In the genomic region with DNA sequence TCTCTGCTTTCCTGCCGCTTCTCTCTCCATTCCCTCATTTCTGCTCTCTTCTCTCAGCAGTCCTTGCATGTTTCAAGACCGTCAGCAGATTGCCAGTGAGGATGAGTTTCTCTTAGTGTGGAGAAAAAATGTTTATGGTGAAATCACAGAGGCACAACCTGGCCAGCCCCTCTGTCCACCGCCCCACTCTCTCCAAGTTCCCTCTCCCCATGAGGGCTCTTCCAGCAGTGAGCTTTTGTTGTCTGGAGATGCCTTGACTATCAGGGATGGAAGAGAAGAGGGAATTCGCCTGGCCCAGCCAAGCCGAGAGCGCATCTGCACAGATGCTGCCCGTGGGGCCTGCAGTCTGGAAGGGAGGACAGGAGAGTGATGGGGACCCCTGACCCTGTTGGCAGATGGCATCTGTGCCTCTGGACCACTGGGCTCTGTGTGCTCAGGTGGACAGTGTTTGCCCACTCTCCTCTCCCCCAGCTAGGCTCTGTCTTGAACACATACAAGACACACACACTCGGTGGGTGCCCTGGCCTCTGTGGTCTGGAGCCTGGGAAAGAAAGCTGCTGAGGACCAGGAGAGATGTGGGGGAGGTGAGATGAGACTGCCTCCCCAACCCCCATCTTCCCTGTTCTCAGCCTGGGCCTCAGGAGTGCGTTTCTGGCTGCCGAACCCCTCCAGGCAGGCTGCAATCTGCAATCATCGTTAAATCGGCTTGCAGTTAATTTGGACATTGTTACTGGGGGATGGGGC, we compare ENCODE assay signal across 1 cellular context.
TF ChIP-seq lines count a peak whose summit lies in the region.

No MANE protein-coding gene starts in this region.

TF ChIP-seq in WTC11, 78 proteins besides CTCF, POLR2A, EP300 and RAD21 (continued from another document):
- TF ChIP-seq, protein P1, sequence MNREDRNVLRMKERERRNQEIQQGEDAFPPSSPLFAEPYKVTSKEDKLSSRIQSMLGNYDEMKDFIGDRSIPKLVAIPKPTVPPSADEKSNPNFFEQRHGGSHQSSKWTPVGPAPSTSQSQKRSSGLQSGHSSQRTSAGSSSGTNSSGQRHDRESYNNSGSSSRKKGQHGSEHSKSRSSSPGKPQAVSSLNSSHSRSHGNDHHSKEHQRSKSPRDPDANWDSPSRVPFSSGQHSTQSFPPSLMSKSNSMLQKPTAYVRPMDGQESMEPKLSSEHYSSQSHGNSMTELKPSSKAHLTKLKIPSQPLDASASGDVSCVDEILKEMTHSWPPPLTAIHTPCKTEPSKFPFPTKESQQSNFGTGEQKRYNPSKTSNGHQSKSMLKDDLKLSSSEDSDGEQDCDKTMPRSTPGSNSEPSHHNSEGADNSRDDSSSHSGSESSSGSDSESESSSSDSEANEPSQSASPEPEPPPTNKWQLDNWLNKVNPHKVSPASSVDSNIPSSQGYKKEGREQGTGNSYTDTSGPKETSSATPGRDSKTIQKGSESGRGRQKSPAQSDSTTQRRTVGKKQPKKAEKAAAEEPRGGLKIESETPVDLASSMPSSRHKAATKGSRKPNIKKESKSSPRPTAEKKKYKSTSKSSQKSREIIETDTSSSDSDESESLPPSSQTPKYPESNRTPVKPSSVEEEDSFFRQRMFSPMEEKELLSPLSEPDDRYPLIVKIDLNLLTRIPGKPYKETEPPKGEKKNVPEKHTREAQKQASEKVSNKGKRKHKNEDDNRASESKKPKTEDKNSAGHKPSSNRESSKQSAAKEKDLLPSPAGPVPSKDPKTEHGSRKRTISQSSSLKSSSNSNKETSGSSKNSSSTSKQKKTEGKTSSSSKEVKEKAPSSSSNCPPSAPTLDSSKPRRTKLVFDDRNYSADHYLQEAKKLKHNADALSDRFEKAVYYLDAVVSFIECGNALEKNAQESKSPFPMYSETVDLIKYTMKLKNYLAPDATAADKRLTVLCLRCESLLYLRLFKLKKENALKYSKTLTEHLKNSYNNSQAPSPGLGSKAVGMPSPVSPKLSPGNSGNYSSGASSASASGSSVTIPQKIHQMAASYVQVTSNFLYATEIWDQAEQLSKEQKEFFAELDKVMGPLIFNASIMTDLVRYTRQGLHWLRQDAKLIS (CRISPR knock-in tag; IDR thresholded peaks at IDR 0.05; ENCODE audit: borderline replicate concordance) = no peak
